In genomic region chr19:13764101-13764807, GRCh38 we compare ENCODE assay signal across 8 cellular contexts. TPM values are rescaled to one million over a fixed set of nuclear protein-coding genes. Genes with fewer than 3 reads are reported as not detected.
DNase-seq lines count a peak whose midpoint lies in the region; ATAC-seq and TF ChIP-seq lines count a peak whose summit lies in the region.

TSS of gene MRI1 (plus strand) at chr19:13764522. CDS start at chr19:13764589, 67 bp downstream.

- no peak for TF ChIP-seq CTCF in activated CD8-positive, alpha-beta T cell treated with anti-CD3 and anti-CD28 coated beads for 36 hours (IDR thresholded peaks at IDR 0.05)
- TF ChIP-seq CTCF in lung (IDR thresholded peaks at IDR 0.05; ENCODE audit: control extremely low read depth, extremely low read depth) = no peak

- peak within 1 kb of the TSS; percentile 84 for H3K4me3 Mint-ChIP-seq in activated CD8-positive, alpha-beta T cell treated with anti-CD3 and anti-CD28 coated beads for 36 hours

- DNase-seq in DMS 273 treated with DMSO at 0.1 percent for 48 hours (lab: John Stamatoyannopoulos, UW) = peak; percentile 15
- peak; percentile 65 for DNase-seq in NCI-H748 (lab: John Stamatoyannopoulos, UW; ENCODE audit: unreplicated experiment)
- peak; percentile 78 for DNase-seq in activated CD8-positive, alpha-beta T cell treated with anti-CD3 and anti-CD28 coated beads for 36 hours
- peak; percentile 46 for DNase-seq in effector CD8-positive, alpha-beta T cell (lab: John Stamatoyannopoulos, UW)
- DNase-seq in lung (ENCODE audit: low spot score) = peak; percentile 82
- DNase-seq in stimulated activated CD4-positive, alpha-beta T cell treated with anti-CD3 and anti-CD28 coated beads, TNF-alpha, amount 100 ng/mL, for 24 hours (ENCODE audit: low read depth in 3 of 3) = peak in 2 of 3 experiments; percentile 25 to 72

- H3K4me3 ChIP-seq in lung = peak within 1 kb of the TSS; percentile 87

- peaks cover 28% of the 10 kb centered on the region for H3K36me3 Mint-ChIP-seq in activated CD8-positive, alpha-beta T cell treated with anti-CD3 and anti-CD28 coated beads for 36 hours (ENCODE audit: low read depth)

- H3K27ac ChIP-seq in lung (ENCODE audit: low read depth in 1 of 2, low read length in 1 of 2) = peak within 1 kb of the TSS; percentile 47 to 96

- H3K27ac Mint-ChIP-seq in activated CD8-positive, alpha-beta T cell treated with anti-CD3 and anti-CD28 coated beads for 36 hours = peak within 1 kb of the TSS; percentile 75

- H3K27me3 Mint-ChIP-seq in activated CD8-positive, alpha-beta T cell treated with anti-CD3 and anti-CD28 coated beads for 36 hours = no peaks in the 10 kb centered on the region

- H3K4me1 ChIP-seq in lung (ENCODE audit: control insufficient read depth in 2 of 2, insufficient read depth in 2 of 2, low read length in 2 of 2) = peaks cover 0 to 4% of the 10 kb centered on the region in 2 donors

- intact Hi-C loops in activated CD8-positive, alpha-beta T cell treated with anti-CD3 and anti-CD28 coated beads for 36 hours (cut with micrococcal nuclease) = no loop called here

- peaks cover 11% of the 10 kb centered on the region for H3K4me1 Mint-ChIP-seq in activated CD8-positive, alpha-beta T cell treated with anti-CD3 and anti-CD28 coated beads for 36 hours (ENCODE audit: low read depth)

- no peaks in the 10 kb centered on the region for H3K27me3 ChIP-seq in lung (ENCODE audit: control insufficient read depth, insufficient read depth)

- ATAC-seq in HG02759 (IDR thresholded peaks at IDR 0.05; ENCODE audit: unreplicated experiment) (peak; percentile 60), lung (ENCODE audit: insufficient read depth, low FRiP score) (peak; percentile 73), HG03565 (IDR thresholded peaks at IDR 0.05; ENCODE audit: unreplicated experiment) (no peak)
- ATAC-seq in activated CD8-positive, alpha-beta T cell treated with anti-CD3 and anti-CD28 coated beads for 36 hours = peak; percentile 87

- no peaks in the 10 kb centered on the region for H3K9me3 ChIP-seq in lung (ENCODE audit: control insufficient read depth in 2 of 2, insufficient read depth in 1 of 2, low read length in 1 of 2)

- peaks cover 8 to 39% of the 10 kb centered on the region in 2 donors for H3K36me3 ChIP-seq in lung (ENCODE audit: control insufficient read depth in 2 of 2, insufficient read depth in 2 of 2, low read length in 2 of 2)

- no peaks in the 10 kb centered on the region for H3K9me3 Mint-ChIP-seq in activated CD8-positive, alpha-beta T cell treated with anti-CD3 and anti-CD28 coated beads for 36 hours

- POLR2A ChIA-PET in activated CD8-positive, alpha-beta T cell treated with anti-CD3 and anti-CD28 coated beads for 36 hours (lab: Charles Lee) = interaction anchor here (1.4 to 2.9 kb wide), 2 partner anchors 10 to 16 kb away, joined by 10 to 18 read pairs; partner anchors contain the start of gene C19orf53

- CTCF ChIA-PET in activated CD8-positive, alpha-beta T cell treated with anti-CD3 and anti-CD28 coated beads for 36 hours (lab: Charles Lee) = interaction anchor here (1.0 to 1.4 kb wide), 2 partner anchors 10 to 33 kb away, joined by 3 to 4 read pairs; partner anchors contain the start of gene C19orf53

- 0 to 1% methylated on average over 53 to 67 of the region's 67 CpGs for WGBS in lung, 2 donors

RNA-seq across cellular contexts. Expression of gene MRI1, which starts in this region (rescaled TPM):
- 10 to 100 TPM; 37.1 to 40.8 TPM for total RNA-seq in activated CD8-positive, alpha-beta T cell treated with anti-CD3 and anti-CD28 coated beads for 36 hours
- total RNA-seq in lung = 10 to 100 TPM; 35.4 to 63.2 TPM
- polyA plus RNA-seq in lung = 10 to 100 TPM; 23.5 to 24.4 TPM

Comparison
In these comparisons a context has a peak if more than half of its experiments do, and no peak if none do; other contexts are left out.
1. DNase-seq: peak in every context shown above with its lines; median percentile 82 in lung; 78 in activated CD8-positive, alpha-beta T cell treated with anti-CD3 and anti-CD28 coated beads for 36 hours; 65 in NCI-H748; 48 in stimulated activated CD4-positive, alpha-beta T cell treated with anti-CD3 and anti-CD28 coated beads, TNF-alpha, amount 100 ng/mL, for 24 hours; 46 in effector CD8-positive, alpha-beta T cell; 15 in DMS 273 treated with DMSO at 0.1 percent for 48 hours.